Comparison of ENCODE assay signal across 15 cellular contexts in the genomic region with DNA sequence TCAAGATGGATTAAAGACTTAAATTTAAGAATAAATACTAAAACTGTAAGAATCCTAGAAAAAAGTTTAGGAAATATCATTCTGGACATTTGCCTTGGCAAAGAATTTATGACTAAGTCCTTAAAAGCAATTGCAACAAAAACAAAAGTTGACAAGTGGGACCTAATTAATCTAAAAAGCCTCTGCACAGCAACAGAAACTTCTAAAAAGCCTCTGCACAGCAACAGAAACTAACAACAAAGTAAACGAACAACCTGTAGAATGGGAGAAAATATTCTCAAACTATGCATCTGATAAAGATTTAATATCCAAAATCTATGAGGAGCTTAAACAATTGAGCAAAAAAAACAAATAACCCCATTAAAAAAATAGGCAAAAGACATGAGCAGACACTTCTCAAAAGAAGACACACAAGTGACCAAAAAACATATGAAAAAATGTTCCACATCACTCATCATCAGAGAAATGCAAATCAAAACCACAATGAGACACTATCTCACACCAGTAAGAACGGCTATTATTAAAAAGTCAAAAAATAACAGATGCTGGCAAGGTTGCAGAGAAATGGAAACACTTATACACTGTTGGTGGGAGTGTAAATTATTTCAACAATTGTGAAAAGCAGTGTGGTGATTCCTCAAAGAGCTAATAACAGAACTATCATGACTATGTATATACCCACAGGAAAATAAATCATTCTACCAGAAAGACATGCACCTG. TPM values are rescaled to one million over a fixed set of nuclear protein-coding genes. Genes with fewer than 3 reads are reported as not detected.
DNase-seq lines count a peak whose midpoint lies in the region; ATAC-seq and TF ChIP-seq lines count a peak whose summit lies in the region.
"Had no signal": no experiment of that assay in that cellular context is flagged by ENCODE, and none has a peak within 500 bp of the region (broad histone marks: within the 10 kb centered on the region; RNA-seq: fewer than 3 reads in every experiment).

No MANE protein-coding gene starts in this region.

- peak overlapping the region; percentile 27 for H3K4me3 ChIP-seq in GM12865 (ENCODE audit: low read depth, low read length)
- no peak overlapping the region for H3K4me3 ChIP-seq in Peyer's patch

- intact Hi-C loops in left cardiac atrium (cut with DNase I) = no loop called here

- DNase-seq in GM12865 (ENCODE audit: low read depth) (peak; percentile 41), Peyer's patch (no peak), left cardiac atrium (no peak), NCI-H2196 treated with DMSO at 0.1 percent for 48 hours (lab: John Stamatoyannopoulos, UW; ENCODE audit: unreplicated experiment) (no peak)
- DNase-seq: activated CD8-positive, alpha-beta T cell treated with anti-CD3 and anti-CD28 coated beads, Interleukin-2, amount 10 ng/mL, durations not matched to agents 7 days and 5 days; NCI-H446; nucleus accumbens; stimulated activated CD4-positive, alpha-beta T cell treated with anti-CD3 and anti-CD28 coated beads, Interleukin-12 subunit alpha, Interleukin-12 subunit beta, amount 100 ng/mL, for 4 hours had no signal

- H3K4me1 ChIP-seq in Peyer's patch = no peaks in the 10 kb centered on the region

- no peak overlapping the region for H3K27ac ChIP-seq in Peyer's patch

- H3K36me3 ChIP-seq in Peyer's patch = no peaks in the 10 kb centered on the region

- H3K27me3 ChIP-seq in Peyer's patch = no peaks in the 10 kb centered on the region

- TF ChIP-seq POLR2A in Peyer's patch (IDR thresholded peaks at IDR 0.05) = no peak

- no peaks in the 10 kb centered on the region for H3K9me3 ChIP-seq in Peyer's patch

- TF ChIP-seq CTCF in GM12865 (IDR thresholded peaks at IDR 0.05; ENCODE audit: insufficient read depth, low read depth, low read length, missing control alignments) = no peak
- TF ChIP-seq CTCF in Peyer's patch (IDR thresholded peaks at IDR 0.05) = no peak

- ATAC-seq in GM19351 (IDR thresholded peaks at IDR 0.05; ENCODE audit: unreplicated experiment) (peak; percentile 59), HG02588 (IDR thresholded peaks at IDR 0.05; ENCODE audit: unreplicated experiment) (peak; percentile 65), HG03175 (IDR thresholded peaks at IDR 0.05; ENCODE audit: unreplicated experiment) (peak; percentile 64), HG02973 (IDR thresholded peaks at IDR 0.05; ENCODE audit: unreplicated experiment) (no peak), left cardiac atrium (no peak)
- ATAC-seq: activated CD8-positive, alpha-beta T cell treated with anti-CD3 and anti-CD28 coated beads, Interleukin-2, amount 10 ng/mL, durations not matched to agents 7 days and 5 days had no signal

RNA-seq across cellular contexts. Expression of gene OPRPN, which starts 5.5 kb away (rescaled TPM):
- total RNA-seq in Peyer's patch = not detected
- total RNA-seq in left cardiac atrium = not detected
- total RNA-seq: A172; activated CD8-positive, alpha-beta T cell treated with anti-CD3 and anti-CD28 coated beads, Interleukin-2, amount 10 ng/mL, durations not matched to agents 7 days and 5 days; chondrocyte; T-helper 2 cell treated with Interferon-gamma antibody and Interleukin-4, amounts not matched to agents 100 ng/mL and 5 ng/mL, for 36 hours had no signal

RNA-seq across cellular contexts. Expression of gene SMR3B, which starts 9.3 kb away (rescaled TPM):
- total RNA-seq in Peyer's patch (not detected), left cardiac atrium (not detected)
- total RNA-seq: A172; activated CD8-positive, alpha-beta T cell treated with anti-CD3 and anti-CD28 coated beads, Interleukin-2, amount 10 ng/mL, durations not matched to agents 7 days and 5 days; chondrocyte; T-helper 2 cell treated with Interferon-gamma antibody and Interleukin-4, amounts not matched to agents 100 ng/mL and 5 ng/mL, for 36 hours had no signal

RNA-seq across cellular contexts. Expression of gene SMR3A, which starts 31.7 kb away (rescaled TPM):
- total RNA-seq in Peyer's patch (not detected), left cardiac atrium (not detected)
- total RNA-seq: A172; activated CD8-positive, alpha-beta T cell treated with anti-CD3 and anti-CD28 coated beads, Interleukin-2, amount 10 ng/mL, durations not matched to agents 7 days and 5 days; chondrocyte; T-helper 2 cell treated with Interferon-gamma antibody and Interleukin-4, amounts not matched to agents 100 ng/mL and 5 ng/mL, for 36 hours had no signal

RNA-seq across cellular contexts. Expression of gene CABS1, which starts 57.4 kb away (rescaled TPM):
- total RNA-seq in Peyer's patch (not detected), left cardiac atrium (not detected)
- total RNA-seq: A172; activated CD8-positive, alpha-beta T cell treated with anti-CD3 and anti-CD28 coated beads, Interleukin-2, amount 10 ng/mL, durations not matched to agents 7 days and 5 days; chondrocyte; T-helper 2 cell treated with Interferon-gamma antibody and Interleukin-4, amounts not matched to agents 100 ng/mL and 5 ng/mL, for 36 hours had no signal

Comparison
In these comparisons a context has a peak if more than half of its experiments do, and no peak if none do; other contexts are left out.
1. ATAC-seq: peak in GM19351 (single experiment), HG02588 (single experiment) and HG03175 (single experiment); none in HG02973 (single experiment) and left cardiac atrium (0 of 2).